ENCODE assay signal across 9 cellular contexts in the genomic region with DNA sequence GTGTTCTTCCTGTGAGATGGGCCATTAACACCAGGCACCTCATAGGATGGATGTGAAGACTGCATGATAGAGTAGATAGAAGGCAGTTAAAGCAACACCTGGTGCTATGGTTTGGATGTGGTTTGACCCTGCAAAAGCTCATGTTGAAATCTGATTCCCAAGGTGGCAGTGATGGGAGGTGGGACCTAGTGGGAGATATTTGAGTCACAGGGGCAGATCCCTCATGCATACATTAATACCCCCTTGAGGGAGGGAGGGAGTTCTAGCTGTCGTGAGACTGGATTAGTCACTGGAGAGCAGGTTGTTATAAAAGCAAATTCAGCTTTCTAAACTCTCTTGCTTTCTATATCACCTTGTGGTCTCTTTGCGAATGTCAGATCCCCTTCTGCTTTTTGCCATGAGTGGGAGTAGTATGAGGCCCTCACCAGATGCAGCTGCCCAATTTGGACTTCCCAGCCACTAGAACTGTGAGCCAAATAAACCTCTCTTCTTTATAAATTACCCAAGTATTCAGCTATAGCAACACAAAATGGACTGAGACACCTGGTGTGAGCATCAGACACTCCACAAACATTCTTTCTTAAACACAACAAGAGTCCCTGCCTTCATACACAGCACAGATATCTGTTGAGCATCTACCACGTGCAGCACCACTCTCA. TPM values are rescaled to one million over a fixed set of nuclear protein-coding genes. Genes with fewer than 3 reads are reported as not detected.
DNase-seq lines count a peak whose midpoint lies in the region; ATAC-seq, FAIRE-seq and TF ChIP-seq lines count a peak whose summit lies in the region.
"Not testable (repeated sequence)": the region's sequence is repeated elsewhere in the genome, so short reads cannot be mapped to it uniquely, and the experiment has no call there.
"Had no signal": no experiment of that assay in that cellular context is flagged by ENCODE, and none has a peak within 500 bp of the region (broad histone marks: within the 10 kb centered on the region; RNA-seq: fewer than 3 reads in every experiment).

No MANE protein-coding gene starts in this region.

- not testable (repeated sequence) for H2BK20ac ChIP-seq in H1 (ENCODE audit: low read length)

- not testable (repeated sequence) for H3K56ac ChIP-seq in H1 (replicated peaks; ENCODE audit: insufficient read length, low read depth, low read length)

- CTCF ChIA-PET in activated naive CD4-positive, alpha-beta T cell treated with anti-CD3 and anti-CD28 coated beads, Interleukin-2, amount 10 ng/mL, durations not matched to agents 7 days and 5 days (lab: Charles Lee); K562 (lab: Yijun Ruan, JAX; ENCODE audit: low intra/inter-chr PET ratio); H1 (lab: Charles Lee; ENCODE audit: partially characterized antibody); HepG2 (lab: Yijun Ruan, JAX; ENCODE audit: low intra/inter-chr PET ratio, low total read pairs): not testable (repeated sequence)

- not testable (repeated sequence) for H3K27me3 Mint-ChIP-seq in activated naive CD4-positive, alpha-beta T cell treated with anti-CD3 and anti-CD28 coated beads, Interleukin-2, amount 10 ng/mL, durations not matched to agents 7 days and 5 days

- FAIRE-seq in K562 (lab: Jason Lieb, UNC): peak; percentile 51
- FAIRE-seq in H1 (lab: Jason Lieb, UNC): peak; percentile 28
- peak; percentile 47 for FAIRE-seq in HepG2 (lab: Jason Lieb, UNC)
- peak; percentile 83 for FAIRE-seq in urothelium cell line (lab: Jason Lieb, UNC)

- H3K79me2 ChIP-seq in DND-41 (ENCODE audit: insufficient read depth, low read length); K562 (ENCODE audit: control insufficient read depth, insufficient read depth, low read length); H1 (ENCODE audit: control insufficient read depth in 1 of 2, insufficient read depth in 2 of 2, low read length in 2 of 2); HepG2 (ENCODE audit: insufficient read depth, low read length): not testable (repeated sequence)

- WGBS in K562 (ENCODE audit: insufficient coverage, low coverage, missing lambda C conversion rate): 74% methylated on average over 3 of the region's 3 CpGs
- WGBS in H1 (ENCODE audit: extremely low coverage in 1 of 2, insufficient coverage in 1 of 2, insufficient read length in 1 of 2, insufficient replicate concordance in 2 of 2, low coverage in 1 of 2, low lambda C conversion rate in 2 of 2, missing lambda C conversion rate in 1 of 2), 2 experiments: 97% methylated on average over 2 of the region's 3 CpGs; no CpG with 5 or more reads in 1 of the 2 experiments
- WGBS in HepG2 (ENCODE audit: low lambda C conversion rate): 0% methylated on average over 3 of the region's 3 CpGs

- TF ChIP-seq EP300 in K562 (IDR thresholded peaks at IDR 0.05; ENCODE audit: low read length); H1 (IDR thresholded peaks at IDR 0.05; ENCODE audit: borderline replicate concordance in 1 of 2, low read depth in 2 of 2, low read length in 2 of 2); HepG2 (IDR thresholded peaks at IDR 0.05; ENCODE audit: low read depth in 2 of 2, low read length in 2 of 2); HepG2 (CRISPR knock-in tag; IDR thresholded peaks at IDR 0.05; ENCODE audit: borderline replicate concordance): not testable (repeated sequence)

- not testable (repeated sequence) for H3K4me1 Mint-ChIP-seq in activated naive CD4-positive, alpha-beta T cell treated with anti-CD3 and anti-CD28 coated beads, Interleukin-2, amount 10 ng/mL, durations not matched to agents 7 days and 5 days

- intact Hi-C loops in K562 (cut with micrococcal nuclease); HepG2 (cut with micrococcal nuclease; ENCODE audit: unreplicated experiment): not testable (repeated sequence)

- H4K91ac ChIP-seq in H1 (replicated peaks; ENCODE audit: insufficient read length, low read length): not testable (repeated sequence)

- H3K4me3 ChIP-seq in DND-41 (ENCODE audit: low read depth in 1 of 2, low read length in 2 of 2); K562; H1 (ENCODE audit: extremely low read depth in 1 of 4, insufficient read depth in 2 of 4, low read depth in 3 of 4, low read length in 4 of 4); HepG2 (replicated peaks in 1 of 3; ENCODE audit: insufficient read depth in 1 of 3, low read depth in 2 of 3, low read length in 3 of 3): not testable (repeated sequence)

- not testable (repeated sequence) for H3K9me3 ChIP-seq in DND-41 (ENCODE audit: insufficient read depth, low read length, severe bottlenecking); K562 (replicated peaks; ENCODE audit: control insufficient read depth, insufficient read depth, low read depth, low read length); H1 (ENCODE audit: insufficient read depth in 2 of 2, low read depth in 1 of 2, low read length in 1 of 2); HepG2 (ENCODE audit: low read length)

- not testable (repeated sequence) for H2BK15ac ChIP-seq in H1 (ENCODE audit: low read length)

- H4K20me1 ChIP-seq in DND-41 (ENCODE audit: insufficient read depth, low read length); K562 (replicated peaks; ENCODE audit: control insufficient read depth, insufficient read depth, low read length); H1 (replicated peaks in 1 of 2; ENCODE audit: control insufficient read depth in 1 of 2, insufficient read depth in 2 of 2, low read length in 2 of 2); HepG2 (ENCODE audit: insufficient read depth, low read length): not testable (repeated sequence)

- not testable (repeated sequence) for H2BK12ac ChIP-seq in H1 (ENCODE audit: low read depth, low read length)

- not testable (repeated sequence) for H3K9me1 ChIP-seq in K562 (ENCODE audit: control insufficient read depth, insufficient read depth, low read length)

- not testable (repeated sequence) for H3K4ac ChIP-seq in H1 (replicated peaks; ENCODE audit: insufficient read length, low read depth, low read length)

- not testable (repeated sequence) for H2BK5ac ChIP-seq in H1 (ENCODE audit: low read depth, low read length)

- ATAC-seq in DND-41 (ENCODE audit: insufficient read depth, low read depth): peak; percentile 24; the same call in 1 of the 3 replicates
- ATAC-seq in K562, HepG2: not testable (repeated sequence)

- not testable (repeated sequence) for H3K4me3 Mint-ChIP-seq in activated naive CD4-positive, alpha-beta T cell treated with anti-CD3 and anti-CD28 coated beads, Interleukin-2, amount 10 ng/mL, durations not matched to agents 7 days and 5 days

- POLR2A ChIA-PET in K562 (lab: Yijun Ruan, JAX); H1 (lab: Charles Lee; ENCODE audit: partially characterized antibody); HepG2 (lab: Yijun Ruan, JAX): not testable (repeated sequence)

- H3K18ac ChIP-seq in H1 (ENCODE audit: extremely low read depth, low read length): not testable (repeated sequence)

- not testable (repeated sequence) for H3K23me2 ChIP-seq in H1 (ENCODE audit: low read depth, low read length)

- H3K27ac ChIP-seq in DND-41 (ENCODE audit: low read length); K562 (ENCODE audit: extremely low read depth, low read depth, low read length); H1 (ENCODE audit: low read depth, low read length); HepG2 (ENCODE audit: extremely low read length, insufficient read depth, low read length): not testable (repeated sequence)

- H2AK5ac ChIP-seq in H1 (ENCODE audit: low read depth, low read length): not testable (repeated sequence)

- not testable (repeated sequence) for H3K4me2 ChIP-seq in DND-41 (ENCODE audit: insufficient read depth, low read length); K562 (ENCODE audit: insufficient read depth, low read length); H1 (ENCODE audit: insufficient read depth in 1 of 2, low read depth in 2 of 2, low read length in 2 of 2); HepG2 (ENCODE audit: low read depth, low read length)

- H3K9ac ChIP-seq in DND-41 (ENCODE audit: low read depth, low read length); K562 (ENCODE audit: insufficient read depth in 1 of 2, low read depth in 2 of 2, low read length in 2 of 2); H1 (replicated peaks in 1 of 4; ENCODE audit: extremely low read depth in 1 of 4, low read depth in 3 of 4, low read length in 3 of 4); HepG2 (ENCODE audit: insufficient read depth, low read depth, low read length): not testable (repeated sequence)

- H3K14ac ChIP-seq in H1 (ENCODE audit: insufficient read length): not testable (repeated sequence)

- not testable (repeated sequence) for H3K23ac ChIP-seq in H1 (ENCODE audit: insufficient read length)

- peaks cover 95% of the 10 kb centered on the region for H3K36me3 Mint-ChIP-seq in activated naive CD4-positive, alpha-beta T cell treated with anti-CD3 and anti-CD28 coated beads, Interleukin-2, amount 10 ng/mL, durations not matched to agents 7 days and 5 days

- not testable (repeated sequence) for H4K5ac ChIP-seq in H1 (ENCODE audit: insufficient read length, low read depth, low read length)

- TF ChIP-seq CTCF in DND-41 (IDR thresholded peaks at IDR 0.05; ENCODE audit: borderline replicate concordance, extremely low read depth, low read length, poor library complexity, severe bottlenecking); K562 (IDR thresholded peaks at IDR 0.05 in 2 of 3, conservative IDR thresholded peaks at IDR 0.05 in 1 of 3; ENCODE audit: insufficient read depth in 2 of 3, low read depth in 1 of 3, low read length in 3 of 3); H1 (IDR thresholded peaks at IDR 0.05; ENCODE audit: control extremely low read depth in 1 of 3, insufficient read depth in 1 of 3, low read depth in 1 of 3, low read length in 3 of 3); HepG2 (CRISPR knock-in tag; IDR thresholded peaks at IDR 0.05): not testable (repeated sequence)

- DNase-seq in DND-41; activated naive CD4-positive, alpha-beta T cell treated with anti-CD3 and anti-CD28 coated beads, Interleukin-2, amount 10 ng/mL, durations not matched to agents 7 days and 5 days; K562 (ENCODE audit: extremely low read depth in 1 of 4, low spot score in 3 of 4); H1 (ENCODE audit: low read depth in 1 of 2, low spot score in 2 of 2); HepG2 (ENCODE audit: low spot score); urothelium cell line (ENCODE audit: low spot score): not testable (repeated sequence)
- DNase-seq in NCI-H748 (lab: John Stamatoyannopoulos, UW; ENCODE audit: unreplicated experiment): peak; percentile 21

- not testable (repeated sequence) for H3K36me3 ChIP-seq in DND-41 (ENCODE audit: insufficient read depth, low read length); H1 (ENCODE audit: control insufficient read depth in 2 of 4, insufficient read depth in 4 of 4, low read length in 3 of 4); HepG2 (replicated peaks in 1 of 2; ENCODE audit: control insufficient read depth in 1 of 2, insufficient read depth in 2 of 2, low read length in 2 of 2)
- peaks cover 84% of the 10 kb centered on the region for H3K36me3 ChIP-seq in K562 (ENCODE audit: control insufficient read depth, insufficient read depth, low read length)

- TF ChIP-seq RAD21 in K562 (CRISPR knock-in tag; conservative IDR thresholded peaks at IDR 0.05 in 1 of 2, IDR thresholded peaks at IDR 0.05 in 1 of 2); H1 (IDR thresholded peaks at IDR 0.05 in 1 of 2, conservative IDR thresholded peaks at IDR 0.05 in 1 of 2; ENCODE audit: low read depth in 2 of 2, low read length in 2 of 2); HepG2 (CRISPR knock-in tag; IDR thresholded peaks at IDR 0.05): not testable (repeated sequence)

- in situ Hi-C loops in K562 (cut with MboI); HepG2 (cut with HindIII; ENCODE audit: extremely low pct_ligation_motif_present, low pct_unique_long_range_greater_than_20kb): not testable (repeated sequence)

- not testable (repeated sequence) for H3K79me1 ChIP-seq in H1 (ENCODE audit: low read depth, low read length)

- H2AFZ ChIP-seq in DND-41 (ENCODE audit: low read depth, low read length); K562 (ENCODE audit: low read depth, low read length); H1 (ENCODE audit: low read length); HepG2 (ENCODE audit: low read length): not testable (repeated sequence)

- H3K9me3 Mint-ChIP-seq in activated naive CD4-positive, alpha-beta T cell treated with anti-CD3 and anti-CD28 coated beads, Interleukin-2, amount 10 ng/mL, durations not matched to agents 7 days and 5 days: peaks cover 20% of the 10 kb centered on the region

- not testable (repeated sequence) for TF ChIP-seq POLR2A in K562 (conservative IDR thresholded peaks at IDR 0.05); H1 (IDR thresholded peaks at IDR 0.05; ENCODE audit: control extremely low read depth in 1 of 2, low read depth in 2 of 2, low read length in 2 of 2); HepG2 (IDR thresholded peaks at IDR 0.05; ENCODE audit: insufficient read depth in 1 of 2, low read depth in 2 of 2, low read length in 2 of 2)

- H2BK120ac ChIP-seq in H1 (replicated peaks; ENCODE audit: low read depth, low read length): not testable (repeated sequence)

- H3K4me1 ChIP-seq in DND-41 (ENCODE audit: insufficient read depth, low read length); K562 (replicated peaks in 1 of 2; ENCODE audit: control insufficient read depth in 2 of 2, insufficient read depth in 2 of 2, low read length in 2 of 2); H1 (replicated peaks in 1 of 4; ENCODE audit: control insufficient read depth in 3 of 4, insufficient read depth in 4 of 4, low read length in 3 of 4); HepG2 (ENCODE audit: insufficient read depth, low read length): not testable (repeated sequence)

- not testable (repeated sequence) for H4K8ac ChIP-seq in H1 (ENCODE audit: extremely low read depth, insufficient read depth, low read length)

- not testable (repeated sequence) for H3K27me3 ChIP-seq in DND-41 (ENCODE audit: insufficient read depth, low read length, poor library complexity); K562 (ENCODE audit: control insufficient read depth in 2 of 2, insufficient read depth in 2 of 2, low read length in 2 of 2); H1 (replicated peaks in 1 of 4; ENCODE audit: control insufficient read depth in 3 of 4, extremely low read depth in 1 of 4, insufficient read depth in 3 of 4, low read length in 3 of 4); HepG2 (ENCODE audit: control insufficient read depth in 1 of 2, insufficient read depth in 2 of 2, low read length in 2 of 2)

- H3K27ac Mint-ChIP-seq in activated naive CD4-positive, alpha-beta T cell treated with anti-CD3 and anti-CD28 coated beads, Interleukin-2, amount 10 ng/mL, durations not matched to agents 7 days and 5 days: peak overlapping the region; percentile 43

- BruUV-seq in K562 (replicated peaks; lab: Mats Ljungman, UMichigan); HepG2 (replicated peaks; lab: Mats Ljungman, UMichigan): not testable (repeated sequence)

RNA-seq across cellular contexts. Expression of a gene that starts 37.1 kb away (rescaled TPM):
- 120 and 158 TPM in 2 replicates for total RNA-seq in K562 (2011; cell fraction: chromatin; rRNA removed; ENCODE audit: low replicate concordance)
- 166 and 169 TPM in 2 replicates for total RNA-seq in K562 (2011; cell fraction: nucleolus; rRNA removed)
- total RNA-seq in K562 (2011; cell fraction: nucleoplasm; rRNA removed): 154 and 197 TPM in 2 replicates
- total RNA-seq in K562 (2014; rRNA removed): 282 and 367 TPM in 2 replicates
- 121 and 155 TPM in 2 replicates for total RNA-seq in K562 (2014; rRNA removed; fragmentation: Illumina TruSeq; extraction: Trizol)
- 174 and 181 TPM in 2 replicates for total RNA-seq in K562 (2015; rRNA removed; fragmentation: Illumina TruSeq; extraction: Trizol)
- total RNA-seq in K562 (2021): 194 and 210 TPM in 2 replicates
- 241 and 252 TPM in 2 replicates for polyA plus RNA-seq in K562 (2011; rRNA removed)
- polyA plus RNA-seq in K562 (2011; cell fraction: cytosol; rRNA removed): 439 and 540 TPM in 2 replicates
- 132 and 178 TPM in 2 replicates for polyA plus RNA-seq in K562 (2011; cell fraction: nucleus; rRNA removed)
- 183 and 349 TPM in 2 replicates for polyA plus RNA-seq in K562 (2012)
- 202 and 211 TPM in 2 replicates for polyA plus RNA-seq in K562 (2014; fragmentation: Illumina TruSeq; extraction: Trizol)
- 10 to 100 TPM; 50.6 to 53.7 TPM for polyA plus RNA-seq in K562 (2014; fragmentation: Nextera tagmentation; extraction: Ambion mirVana)
- polyA plus RNA-seq in K562 (2014; rRNA removed): 229 and 299 TPM in 2 replicates
- polyA minus RNA-seq in K562 (2011; rRNA and poly(A)+ RNA removed): 144 and 198 TPM in 2 replicates
- polyA minus RNA-seq in K562 (2011; cell fraction: cytosol; rRNA and poly(A)+ RNA removed): 95.9 and 113 TPM in 2 replicates
- 29.8 and 52.5 TPM in 2 replicates for polyA minus RNA-seq in K562 (2011; cell fraction: nucleus; rRNA and poly(A)+ RNA removed)
- 26.7 and 26.8 TPM in 2 replicates for total RNA-seq in H1 (2021; fragmentation: NEBNext Ultra II Directional; extraction: Animal tissue kit (Norgen Biotek cat#: 25700))
- polyA plus RNA-seq in H1 (2011; rRNA removed): 53.6 and 55.1 TPM in 2 replicates
- polyA plus RNA-seq in H1 (2011; cell fraction: cytosol; rRNA removed): 48.8 TPM
- polyA plus RNA-seq in H1 (2011; cell fraction: nucleus; rRNA removed): 43.8 TPM
- polyA plus RNA-seq in H1 (2012, experiment 1 of 2): 35.4 to 41.6 TPM (median 39.4 TPM) in 4 replicates
- 37.6 TPM for polyA plus RNA-seq in H1 (2012, experiment 2 of 2)
- 19.9 TPM for polyA plus RNA-seq in H1 (2013, experiment 1 of 2)
- polyA plus RNA-seq in H1 (2013, experiment 2 of 2): 21.6 TPM
- 30.0 and 32.2 TPM in 2 replicates for polyA minus RNA-seq in H1 (2011; rRNA and poly(A)+ RNA removed)
- 10.3 TPM for polyA minus RNA-seq in H1 (2011; cell fraction: cytosol; rRNA and poly(A)+ RNA removed)
- 11.7 TPM for polyA minus RNA-seq in H1 (2011; cell fraction: nucleus; rRNA and poly(A)+ RNA removed)
- not detected in 2 replicates for total RNA-seq in HepG2 (2016; rRNA removed; fragmentation: Illumina TruSeq; extraction: Trizol)
- total RNA-seq in HepG2 (2016; cell fraction: cytosol; rRNA removed; fragmentation: Illumina TruSeq; extraction: Trizol; ENCODE audit: low read depth): not detected in 2 replicates
- not detected in 2 replicates for total RNA-seq in HepG2 (2016; cell fraction: insoluble cytoplasmic fraction; rRNA removed; fragmentation: Illumina TruSeq; extraction: Trizol)
- not detected in 2 replicates for total RNA-seq in HepG2 (2016; cell fraction: membrane; rRNA removed; fragmentation: Illumina TruSeq; extraction: Trizol)
- not detected in 2 replicates for total RNA-seq in HepG2 (2016; cell fraction: nucleus; rRNA removed; fragmentation: Illumina TruSeq; extraction: Trizol)
- 0.09 TPM in 1 of 2 replicates, not detected in the other for polyA plus RNA-seq in HepG2 (2011; rRNA removed)
- polyA plus RNA-seq in HepG2 (2011; cell fraction: cytosol; rRNA removed): not detected in 2 replicates
- not detected in 2 replicates for polyA plus RNA-seq in HepG2 (2011; cell fraction: nucleus; rRNA removed)
- not detected in 2 replicates for polyA plus RNA-seq in HepG2 (2012)
- not detected in 2 replicates for polyA plus RNA-seq in HepG2 (2016; cell fraction: cytosol; fragmentation: Illumina TruSeq; extraction: Trizol; ENCODE audit: low read depth)
- polyA plus RNA-seq in HepG2 (2016; cell fraction: insoluble cytoplasmic fraction; fragmentation: Illumina TruSeq; extraction: Trizol; ENCODE audit: low read depth): not detected in 2 replicates
- not detected in 2 replicates for polyA plus RNA-seq in HepG2 (2016; cell fraction: membrane; fragmentation: Illumina TruSeq; extraction: Trizol; ENCODE audit: low read depth)
- polyA plus RNA-seq in HepG2 (2016; cell fraction: nucleus; fragmentation: Illumina TruSeq; extraction: Trizol; ENCODE audit: insufficient read depth, low read depth): not detected in 2 replicates
- 1.8 and 3.2 TPM in 2 replicates for polyA minus RNA-seq in HepG2 (2011; rRNA and poly(A)+ RNA removed; ENCODE audit: low replicate concordance)
- not detected in 2 replicates for polyA minus RNA-seq in HepG2 (2011; cell fraction: cytosol; rRNA and poly(A)+ RNA removed)
- not detected in 2 replicates for polyA minus RNA-seq in HepG2 (2011; cell fraction: nucleus; rRNA and poly(A)+ RNA removed)
- total RNA-seq: Calu3 had no signal
- polyA plus RNA-seq: A549 had no signal

Comparison
In these comparisons a context has a peak if more than half of its experiments do, and no peak if none do; other contexts are left out.
1. RNA of a gene that starts 37.1 kb away (total RNA-seq): 120 to 367 TPM in K562 and 26.7 to 26.8 TPM in H1; not detected in HepG2; every median in the first group is over 10 times any median in the second.